In the genomic region with DNA sequence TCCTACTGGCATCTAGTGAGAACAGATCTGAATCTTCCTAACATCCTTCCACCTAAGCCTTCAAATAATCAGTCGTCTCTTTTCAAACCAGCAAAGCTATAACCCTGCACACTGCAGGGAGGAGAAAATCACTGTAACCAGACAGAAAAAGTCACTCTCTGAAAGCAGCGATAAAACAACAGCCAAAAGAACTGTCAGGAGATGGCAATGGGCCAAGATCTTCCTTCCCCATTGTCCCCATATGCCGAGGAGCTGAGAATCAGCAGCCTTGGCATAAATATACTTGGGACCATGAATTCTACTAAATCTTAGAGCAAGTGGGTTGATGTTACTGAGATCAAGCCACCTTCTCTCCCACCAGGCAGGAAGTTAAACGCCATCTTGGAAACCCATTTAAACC, we compare ENCODE assay signal across 21 cellular contexts. TPM values are rescaled to one million over a fixed set of nuclear protein-coding genes. Genes with fewer than 3 reads are reported as not detected.
A peak's percentile ranks its signal among the peaks of the same experiment; 100 is the strongest.
DNase-seq lines count a peak whose midpoint lies in the region; ATAC-seq, FAIRE-seq and TF ChIP-seq lines count a peak whose summit lies in the region.
"Had no signal": no experiment of that assay in that cellular context is flagged by ENCODE, and none has a peak within 500 bp of the region (broad histone marks: within the 10 kb centered on the region; RNA-seq: fewer than 3 reads in every experiment).

No MANE protein-coding gene starts in this region.

- BruUV-seq in OCI-LY7 (replicated peaks; lab: Mats Ljungman, UMichigan) = no TSS peak

- POLR2A ChIA-PET in OCI-LY7 (lab: Charles Lee) = no interaction called here

- H3K27ac ChIP-seq in OCI-LY7 (ENCODE audit: low read depth, low read length, poor library complexity, severe bottlenecking) = no peak overlapping the region
- H3K27ac ChIP-seq: colonic mucosa, heart left ventricle, KMS-11, transverse colon, WERI-Rb-1 had no signal

- no peaks in the 10 kb centered on the region for H3K4me1 ChIP-seq in OCI-LY7 (ENCODE audit: insufficient read depth, low read length, poor library complexity, severe bottlenecking)
- H3K4me1 ChIP-seq: Caco-2, colonic mucosa, HAP-1, transverse colon had no signal

- no peaks in the 10 kb centered on the region for H3K9me3 ChIP-seq in OCI-LY7 (ENCODE audit: low read length)
- H3K9me3 ChIP-seq: Caco-2, colonic mucosa, HAP-1, heart left ventricle, transverse colon had no signal

- no peaks in the 10 kb centered on the region for H3K9me2 ChIP-seq in OCI-LY7 (ENCODE audit: insufficient read depth, low read length)

- ATAC-seq in Right ventricle myocardium inferior (peak; percentile 22), HG02763 (IDR thresholded peaks at IDR 0.05; ENCODE audit: unreplicated experiment) (no peak)
- ATAC-seq: heart left ventricle, left lobe of liver had no signal

- no peak for TF ChIP-seq POLR2A in GM12891 (IDR thresholded peaks at IDR 0.05; ENCODE audit: low read depth, low read length)

- H4K20me1 ChIP-seq in OCI-LY7 (ENCODE audit: insufficient read depth, low read length) = 0 out of 2 replicates have a peak, but pooled peaks cover 5% of the 10 kb centered on the region

- no peak for FAIRE-seq in GM12891 (lab: Jason Lieb, UNC)

- no peaks in the 10 kb centered on the region for H3K79me2 ChIP-seq in OCI-LY7 (ENCODE audit: insufficient read depth, low read depth, low read length)

- CTCF ChIA-PET in OCI-LY7 (lab: Charles Lee; ENCODE audit: unreplicated experiment) = no interaction called here

- H3K4me3 ChIP-seq in fibroblast of pulmonary artery (replicated peaks; ENCODE audit: low read depth, low read length) (no peak overlapping the region), OCI-LY7 (ENCODE audit: low read depth, low read length, poor library complexity, severe bottlenecking) (no peak overlapping the region)
- H3K4me3 ChIP-seq: colonic mucosa, HAP-1, heart left ventricle, transverse colon had no signal

- peaks cover 100% of the 10 kb centered on the region for H3K36me3 ChIP-seq in OCI-LY7 (ENCODE audit: insufficient read depth, low read length)

- no peak for DNase-seq in Right ventricle myocardium inferior (ENCODE audit: missing footprints)
- DNase-seq in cardiac septum (ENCODE audit: low spot score) = no peak
- peak; percentile 85 for DNase-seq in NCI-H69 (lab: John Stamatoyannopoulos, UW)
- DNase-seq in fibroblast of pulmonary artery (ENCODE audit: low read depth) = peak; percentile 50
- no peak for DNase-seq in OCI-LY7 (ENCODE audit: low spot score)
- no peak for DNase-seq in GM12891 (ENCODE audit: insufficient read length, low spot score)
- DNase-seq: activated CD4-positive, alpha-beta T cell treated with anti-CD3 and anti-CD28 coated beads, Interleukin-2, amount 50 U/mL, for 48 hours; activated T-cell treated with anti-CD3 and anti-CD28 coated beads, Interleukin-2, amount 50 U/mL, for 1 hour; colonic mucosa; heart left ventricle; NCI-H2107; stimulated activated CD4-positive, alpha-beta T cell treated with anti-CD3 and anti-CD28 coated beads, Interleukin-2, amount 100 ng/mL, for 24 hours; stimulated activated naive CD4-positive, alpha-beta T cell; transverse colon; WERI-Rb-1 had no signal

- intact Hi-C loops in Right ventricle myocardium inferior (cut with DNase I) (no loop called here), cardiac septum (cut with DNase I) (no loop called here), OCI-LY7 (cut with micrococcal nuclease; ENCODE audit: unreplicated experiment) (no loop called here)

- TF ChIP-seq CTCF in fibroblast of pulmonary artery (IDR thresholded peaks at IDR 0.05; ENCODE audit: low read length, missing control alignments) (no peak), OCI-LY7 (conservative IDR thresholded peaks at IDR 0.05; ENCODE audit: low read length) (no peak)

- H3K4me2 ChIP-seq in OCI-LY7 (ENCODE audit: low read length) = no peak overlapping the region
- H3K4me2 ChIP-seq: KMS-11 had no signal

- no peak overlapping the region for H2AFZ ChIP-seq in OCI-LY7 (ENCODE audit: low read length)

TF ChIP-seq in GM12891, 5 proteins besides CTCF, POLR2A, EP300 and RAD21:
- no peak for TF ChIP-seq TAF1 (IDR thresholded peaks at IDR 0.05; ENCODE audit: low read depth, low read length)
- no peak for TF ChIP-seq POU2F2 (IDR thresholded peaks at IDR 0.05; ENCODE audit: low read depth, low read length)
- no peak for TF ChIP-seq POLR2AphosphoS5 (IDR thresholded peaks at IDR 0.05; ENCODE audit: low read depth, low read length)

RNA-seq across cellular contexts. Expression of a gene that starts 13.1 kb away (rescaled TPM):
- total RNA-seq in Right ventricle myocardium inferior (0.46 TPM), cardiac septum (0.19 TPM), OCI-LY7 (2022) (not detected in 2 replicates)
- not detected in 2 replicates for total RNA-seq in OCI-LY7 (2014; rRNA removed; shearing (Covaris generic))
- polyA plus RNA-seq in GM12891 (2012; ENCODE audit: low read depth, missing spikeins) = 0.05 TPM
- total RNA-seq: T-helper 1 cell treated with Interleukin-12 subunit alpha and Interleukin-12 subunit beta and Interleukin-4 antibody, amounts not matched to agents 30 ng/mL and 1 ng/mL, for 36 hours had no signal

Comparison
In these comparisons a context has a peak if more than half of its experiments do, and no peak if none do; other contexts are left out.
1. DNase-seq: peak in NCI-H69 (single experiment) and fibroblast of pulmonary artery (single experiment); none in Right ventricle myocardium inferior (single experiment), cardiac septum (single experiment), OCI-LY7 (single experiment) and GM12891 (single experiment).